8 cellular contexts compared by ENCODE assay signal in genomic region chr12:46160081-46160980, GRCh38.
A peak's percentile ranks its signal among the peaks of the same experiment; 100 is the strongest.
DNase-seq lines count a peak whose midpoint lies in the region; ATAC-seq, FAIRE-seq and TF ChIP-seq lines count a peak whose summit lies in the region.

No MANE protein-coding gene starts in this region.

- H3K4me3 ChIP-seq in GM12878 (no peak overlapping the region), mesenchymal stem cell (ENCODE audit: insufficient read depth in 1 of 2, low read depth in 1 of 2, low read length in 2 of 2) (no peak overlapping the region)

- no TSS peak for BruUV-seq in GM12878 (replicated peaks; lab: Mats Ljungman, UMichigan)

- SMC1A ChIA-PET in GM12878 (lab: Charles Lee; ENCODE audit: uncharacterized antibody, unreplicated experiment): interaction anchor here (1.0 to 4.3 kb wide), 12 partner anchors 10 to 58 kb away, joined by 3 to 35 read pairs (median 5); no protein-coding TSS in a partner anchor

- no peak overlapping the region for H3K23ac ChIP-seq in mesenchymal stem cell (ENCODE audit: low read length in 2 of 2)

- peaks cover 14% of the 10 kb centered on the region for H3K36me3 Mint-ChIP-seq in activated naive CD8-positive, alpha-beta T cell treated with anti-CD3 and anti-CD28 coated beads for 36 hours

- H3K27me3 Mint-ChIP-seq in activated naive CD8-positive, alpha-beta T cell treated with anti-CD3 and anti-CD28 coated beads for 36 hours: no peaks in the 10 kb centered on the region

- H3K79me2 ChIP-seq in GM12878 (ENCODE audit: control insufficient read depth, insufficient read depth, low read length): no peaks in the 10 kb centered on the region

- ATAC-seq in GM12878 (no peak; the same call in 2 of the 3 replicates), GM19035 (IDR thresholded peaks at IDR 0.05; ENCODE audit: unreplicated experiment) (no peak), HG02678 (IDR thresholded peaks at IDR 0.05; ENCODE audit: unreplicated experiment) (no peak)

- no peak for TF ChIP-seq RAD21 in GM12878 (IDR thresholded peaks at IDR 0.05; ENCODE audit: insufficient read depth, low read depth, low read length)

- 62% methylated on average over 10 of the region's 10 CpGs for WGBS in GM12878 (ENCODE audit: insufficient coverage, insufficient replicate concordance, low lambda C conversion rate, missing lambda C conversion rate)
- 65% methylated on average over 9 of the region's 10 CpGs for WGBS in mesenchymal stem cell

- DNase-seq in AG08395 (ENCODE audit: low spot score) (peak; percentile 84), NCI-H1417 (lab: John Stamatoyannopoulos, UW) (peak; percentile 64 to 95 (median 93)), GM12878 (ENCODE audit: low read depth, low spot score) (no peak), mesenchymal stem cell (peak; percentile 53), SW 1271 (lab: John Stamatoyannopoulos, UW) (no peak)
- no peak for DNase-seq in activated naive CD8-positive, alpha-beta T cell treated with anti-CD3 and anti-CD28 coated beads for 36 hours

- no peak overlapping the region for H3K27ac Mint-ChIP-seq in activated naive CD8-positive, alpha-beta T cell treated with anti-CD3 and anti-CD28 coated beads for 36 hours

- H2BK15ac ChIP-seq in mesenchymal stem cell (ENCODE audit: low read depth, poor library complexity, severe bottlenecking): no peak overlapping the region

- H3K4me1 Mint-ChIP-seq in activated naive CD8-positive, alpha-beta T cell treated with anti-CD3 and anti-CD28 coated beads for 36 hours: peaks cover 22% of the 10 kb centered on the region

- no peak overlapping the region for H2AK5ac ChIP-seq in mesenchymal stem cell (ENCODE audit: low read length, severe bottlenecking)

- POLR2A ChIA-PET in GM12878 (lab: Charles Lee): interaction anchor here (0.7 to 1.8 kb wide), 4 partner anchors 11 to 328 kb away, joined by 3 read pairs; no protein-coding TSS in a partner anchor

- no peak overlapping the region for H3K18ac ChIP-seq in mesenchymal stem cell (ENCODE audit: low read depth in 1 of 2, low read length in 2 of 2)

- in situ Hi-C loops in GM12878 (cut with MboI): no loop called here

- no peak for TF ChIP-seq POLR2A in GM12878 (IDR thresholded peaks at IDR 0.05; ENCODE audit: low read depth, low read length)

- no peak overlapping the region for H3K4me2 ChIP-seq in GM12878 (ENCODE audit: control insufficient read depth, insufficient read depth)
- no peak overlapping the region for H3K4me2 ChIP-seq in mesenchymal stem cell (ENCODE audit: low read length, poor library complexity, severe bottlenecking)

- no peak overlapping the region for H2BK12ac ChIP-seq in mesenchymal stem cell (ENCODE audit: low read length in 2 of 2)

- CTCF ChIA-PET in GM12878 (lab: Yijun Ruan, JAX): interaction anchor here (0.9 to 1.9 kb wide), 5 partner anchors 8 to 90 kb away, joined by 3 to 5 read pairs (median 3); no protein-coding TSS in a partner anchor

- no peak overlapping the region for H4K91ac ChIP-seq in mesenchymal stem cell (ENCODE audit: low read length)

- intact Hi-C loops in GM12878 (cut with micrococcal nuclease; ENCODE audit: unreplicated experiment): no loop called here

- no peak for TF ChIP-seq EP300 in GM12878 (IDR thresholded peaks at IDR 0.05; ENCODE audit: borderline replicate concordance in 1 of 2, control insufficient read depth in 1 of 2, low read depth in 2 of 2, low read length in 2 of 2)

- H3K9me3 Mint-ChIP-seq in activated naive CD8-positive, alpha-beta T cell treated with anti-CD3 and anti-CD28 coated beads for 36 hours: peaks cover 9% of the 10 kb centered on the region

- H3K27me3 ChIP-seq in GM12878 (replicated peaks in 1 of 2; ENCODE audit: control insufficient read depth in 2 of 2, insufficient read depth in 2 of 2, low read length in 1 of 2) (no peaks in the 10 kb centered on the region), mesenchymal stem cell (ENCODE audit: control insufficient read depth in 1 of 2, insufficient read depth in 1 of 2, low read length in 2 of 2) (no peaks in the 10 kb centered on the region)

- H3K4me1 ChIP-seq in GM12878 (ENCODE audit: control insufficient read depth, insufficient read depth, low read length): no peaks in the 10 kb centered on the region
- peaks cover 2% of the 10 kb centered on the region for H3K4me1 ChIP-seq in mesenchymal stem cell (ENCODE audit: control insufficient read depth, insufficient read depth, low read depth, low read length)

- H3K4ac ChIP-seq in mesenchymal stem cell (ENCODE audit: low read depth in 1 of 2, low read length in 2 of 2): no peak overlapping the region

- H3K9ac ChIP-seq in GM12878 (ENCODE audit: control insufficient read depth, insufficient read depth, low read length): no peak overlapping the region
- no peak overlapping the region for H3K9ac ChIP-seq in mesenchymal stem cell (ENCODE audit: low read length)

- no peak overlapping the region for H3K4me3 Mint-ChIP-seq in activated naive CD8-positive, alpha-beta T cell treated with anti-CD3 and anti-CD28 coated beads for 36 hours

- no peaks in the 10 kb centered on the region for H3K79me1 ChIP-seq in mesenchymal stem cell (replicated peaks; ENCODE audit: low read length, poor library complexity, severe bottlenecking)

- no peak overlapping the region for H3K27ac ChIP-seq in GM12878 (ENCODE audit: control insufficient read depth, insufficient read depth)
- H3K27ac ChIP-seq in mesenchymal stem cell (ENCODE audit: low read length, poor library complexity, severe bottlenecking): no peak overlapping the region

- H3K14ac ChIP-seq in mesenchymal stem cell (ENCODE audit: low read length in 2 of 2): no peak overlapping the region

- H4K8ac ChIP-seq in mesenchymal stem cell (ENCODE audit: low read length): no peak overlapping the region

- TF ChIP-seq CTCF in GM12878 (IDR thresholded peaks at IDR 0.05 in 2 of 3, conservative IDR thresholded peaks at IDR 0.05 in 1 of 3; ENCODE audit: control insufficient read depth in 2 of 3, extremely low read depth in 1 of 3, insufficient read depth in 1 of 3, low read depth in 3 of 3, low read length in 3 of 3): no peak

- no peak overlapping the region for H2BK5ac ChIP-seq in mesenchymal stem cell (ENCODE audit: low read depth, low read length, poor library complexity, severe bottlenecking)

- no peak for FAIRE-seq in GM12878 (lab: Jason Lieb, UNC)

- RAD21 ChIA-PET in GM12878 (lab: Charles Lee; ENCODE audit: unreplicated experiment): interaction anchor here (1.0 to 2.9 kb wide), 6 partner anchors 8 to 55 kb away, joined by 3 to 12 read pairs (median 4); no protein-coding TSS in a partner anchor

- H2AFZ ChIP-seq in GM12878 (ENCODE audit: control insufficient read depth, low read depth, low read length) (no peak overlapping the region; the same call in 1 of the 2 replicates), mesenchymal stem cell (ENCODE audit: low read depth, low read length) (no peak overlapping the region)

- H3K9me3 ChIP-seq in GM12878 (replicated peaks; ENCODE audit: control insufficient read depth, insufficient read depth, low read length) (no peaks in the 10 kb centered on the region; the same call in 1 of the 3 replicates), mesenchymal stem cell (ENCODE audit: control insufficient read depth, low read length) (no peaks in the 10 kb centered on the region)

- H4K20me1 ChIP-seq in GM12878 (ENCODE audit: control insufficient read depth, insufficient read depth): no peaks in the 10 kb centered on the region

- H3K36me3 ChIP-seq in GM12878 (ENCODE audit: control insufficient read depth in 2 of 2, insufficient read depth in 2 of 2, low read length in 1 of 2) (no peaks in the 10 kb centered on the region), mesenchymal stem cell (ENCODE audit: control insufficient read depth in 1 of 2, insufficient read depth in 2 of 2, low read depth in 1 of 2, low read length in 2 of 2) (no peaks in the 10 kb centered on the region)

- H2BK120ac ChIP-seq in mesenchymal stem cell (ENCODE audit: low read depth, low read length): peak overlapping the region; percentile 49

TF ChIP-seq in GM12878, 131 proteins besides CTCF, POLR2A, EP300 and RAD21:
- TF ChIP-seq TCF7 (IDR thresholded peaks at IDR 0.05; ENCODE audit: borderline replicate concordance): no peak
- no peak for TF ChIP-seq TARDBP (IDR thresholded peaks at IDR 0.05; ENCODE audit: borderline replicate concordance)
- no peak for TF ChIP-seq BMI1 (IDR thresholded peaks at IDR 0.05; ENCODE audit: borderline replicate concordance)
- TF ChIP-seq CHD2 (IDR thresholded peaks at IDR 0.05; ENCODE audit: borderline replicate concordance, low read depth, low read length): no peak
- TF ChIP-seq MEF2B (IDR thresholded peaks at IDR 0.05; ENCODE audit: partially characterized antibody, poor library complexity, severe bottlenecking): peak; percentile 50
- TF ChIP-seq SKIL (IDR thresholded peaks at IDR 0.05; ENCODE audit: low read depth, poor library complexity, severe bottlenecking): no peak
- no peak for TF ChIP-seq E2F4 (IDR thresholded peaks at IDR 0.05; ENCODE audit: low read depth, low read length)
TF ChIP-seq in GM12878: peak in this region for 1.

Comparison
In these comparisons a context has a peak if more than half of its experiments do, and no peak if none do; other contexts are left out.
1. DNase-seq: peak in AG08395 (single experiment), NCI-H1417 (3 of 3) and mesenchymal stem cell (single experiment); none in GM12878 (single experiment), activated naive CD8-positive, alpha-beta T cell treated with anti-CD3 and anti-CD28 coated beads for 36 hours (single experiment) and SW 1271 (0 of 2).